Comparison of ENCODE assay signal across 14 cellular contexts in the genomic region with DNA sequence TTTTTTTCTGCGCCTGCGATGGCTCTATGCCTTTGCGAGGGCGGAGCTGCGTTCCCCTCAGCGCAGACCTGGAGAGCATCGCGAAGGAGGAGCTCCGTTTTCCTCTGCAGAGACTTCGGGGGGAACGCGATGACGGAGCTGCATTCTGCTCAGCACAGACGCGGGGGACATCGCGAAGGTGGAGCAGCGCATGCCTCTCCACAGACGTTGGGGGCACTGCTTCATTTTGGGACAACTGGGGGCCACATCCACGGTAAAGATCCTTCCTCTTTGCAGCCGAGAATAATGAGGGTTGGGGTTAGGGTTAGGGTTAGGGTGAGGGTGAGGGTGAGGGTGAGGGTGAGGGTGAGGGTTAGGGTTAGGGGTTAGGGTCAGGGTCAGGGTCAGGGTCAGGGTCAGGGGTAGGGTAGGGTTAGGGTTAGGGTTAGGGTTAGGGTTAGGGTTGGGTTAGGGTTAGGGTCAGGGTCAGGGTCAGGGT. TPM values are rescaled to one million over a fixed set of nuclear protein-coding genes. Genes with fewer than 3 reads are reported as not detected.
A peak's percentile ranks its signal among the peaks of the same experiment; 100 is the strongest.
DNase-seq lines count a peak whose midpoint lies in the region; ATAC-seq, FAIRE-seq and TF ChIP-seq lines count a peak whose summit lies in the region.
"Not testable (repeated sequence)": the region's sequence is repeated elsewhere in the genome, so short reads cannot be mapped to it uniquely, and the experiment has no call there.
"Had no signal": no experiment of that assay in that cellular context is flagged by ENCODE, and none has a peak within 500 bp of the region (broad histone marks: within the 10 kb centered on the region; RNA-seq: fewer than 3 reads in every experiment).

No MANE protein-coding gene starts in this region.

- H3K4me2 ChIP-seq in astrocyte (ENCODE audit: low read length), result not testable (repeated sequence)

- not testable (repeated sequence) for H3K27ac Mint-ChIP-seq in astrocyte (ENCODE audit: unreplicated experiment); osteocyte (ENCODE audit: unreplicated experiment); stimulated activated naive CD8-positive, alpha-beta T cell treated with anti-CD3 and anti-CD28 coated beads, Interleukin-15, amount 100 ng/mL, for 72 hours

- TF ChIP-seq EP300 in gastroesophageal sphincter (IDR thresholded peaks at IDR 0.05), result not testable (repeated sequence)

- H3K79me2 ChIP-seq in astrocyte (ENCODE audit: insufficient read depth, low read length), result not testable (repeated sequence)

- H3K27ac ChIP-seq in HEK293 (ENCODE audit: extremely low read depth, low read depth, low read length); astrocyte (ENCODE audit: low read depth, low read length); gastroesophageal sphincter: not testable (repeated sequence)

- not testable (repeated sequence) for FAIRE-seq in astrocyte (lab: Jason Lieb, UNC)

- not testable (repeated sequence) for H3K4me3 Mint-ChIP-seq in astrocyte (ENCODE audit: unreplicated experiment); osteocyte (ENCODE audit: unreplicated experiment); stimulated activated naive CD8-positive, alpha-beta T cell treated with anti-CD3 and anti-CD28 coated beads, Interleukin-15, amount 100 ng/mL, for 72 hours

- H3K27me3 ChIP-seq in astrocyte (ENCODE audit: insufficient read depth, low read length); gastroesophageal sphincter: not testable (repeated sequence)

- H3K9ac ChIP-seq in astrocyte (ENCODE audit: low read length), result not testable (repeated sequence)

- 73% methylated on average over 11 of the region's 21 CpGs; no CpG with 5 or more reads in 1 of the 2 donors for WGBS in gastroesophageal sphincter (ENCODE audit: low coverage in 1 of 2), 2 donors

- not testable (repeated sequence) for H3K4me1 ChIP-seq in HEK293 (ENCODE audit: control insufficient read depth, insufficient read depth, low read length); astrocyte (ENCODE audit: insufficient read depth, low read length); gastroesophageal sphincter

- POLR2A ChIA-PET in HEK293 (lab: Yijun Ruan, JAX), result not testable (repeated sequence)

- not testable (repeated sequence) for H2AFZ ChIP-seq in astrocyte (ENCODE audit: low read depth, low read length)

- CTCF ChIA-PET in HEK293 (lab: Yijun Ruan, JAX), result not testable (repeated sequence)

- not testable (repeated sequence) for TF ChIP-seq POLR2A in gastroesophageal sphincter (IDR thresholded peaks at IDR 0.05)

- H3K9me3 ChIP-seq in HEK293 (ENCODE audit: control insufficient read depth, insufficient read depth, low read depth, low read length); astrocyte (ENCODE audit: insufficient read depth, low read depth, low read length); gastroesophageal sphincter: not testable (repeated sequence)

- TF ChIP-seq CTCF in HEK293 (tag by site-specific recombination; IDR thresholded peaks at IDR 0.05); astrocyte (IDR thresholded peaks at IDR 0.05; ENCODE audit: insufficient read depth, low read depth, low read length); gastroesophageal sphincter (IDR thresholded peaks at IDR 0.05); osteocyte (IDR thresholded peaks at IDR 0.05): not testable (repeated sequence)

- H3K4me3 ChIP-seq in HEK293 (ENCODE audit: low read depth, low read length); astrocyte (ENCODE audit: insufficient read depth, low read depth, low read length); gastroesophageal sphincter: not testable (repeated sequence)

- H3K4me1 Mint-ChIP-seq in astrocyte (ENCODE audit: low read depth, unreplicated experiment); osteocyte (ENCODE audit: unreplicated experiment); stimulated activated naive CD8-positive, alpha-beta T cell treated with anti-CD3 and anti-CD28 coated beads, Interleukin-15, amount 100 ng/mL, for 72 hours: not testable (repeated sequence)

- not testable (repeated sequence) for H3K27me3 Mint-ChIP-seq in astrocyte (ENCODE audit: low read depth, unreplicated experiment); osteocyte (ENCODE audit: unreplicated experiment); stimulated activated naive CD8-positive, alpha-beta T cell treated with anti-CD3 and anti-CD28 coated beads, Interleukin-15, amount 100 ng/mL, for 72 hours

- not testable (repeated sequence) for H3K9me3 Mint-ChIP-seq in astrocyte (ENCODE audit: unreplicated experiment); osteocyte (ENCODE audit: unreplicated experiment); stimulated activated naive CD8-positive, alpha-beta T cell treated with anti-CD3 and anti-CD28 coated beads, Interleukin-15, amount 100 ng/mL, for 72 hours

- not testable (repeated sequence) for H3K36me3 ChIP-seq in HEK293 (ENCODE audit: control insufficient read depth in 2 of 2, insufficient read depth in 1 of 2, low read length in 2 of 2); astrocyte (ENCODE audit: insufficient read depth, low read length); gastroesophageal sphincter

- DNase-seq in astrocyte (ENCODE audit: low read depth) (peak; percentile 1), left lobe of liver (ENCODE audit: low spot score) (peak; percentile 40), osteocyte (ENCODE audit: extremely low spot score, unreplicated experiment) (peak; percentile 87)
- DNase-seq in stimulated activated naive CD8-positive, alpha-beta T cell treated with anti-CD3 and anti-CD28 coated beads, Interleukin-15, amount 100 ng/mL, for 72 hours, result not testable (repeated sequence)

- not testable (repeated sequence) for H4K20me1 ChIP-seq in astrocyte (ENCODE audit: insufficient read depth, low read length)

- H3K36me3 Mint-ChIP-seq in astrocyte (ENCODE audit: low read depth, unreplicated experiment); osteocyte (ENCODE audit: unreplicated experiment): not testable (repeated sequence)

- ATAC-seq in SK-N-SH treated with all-trans-retinoic acid at 6 μM for 48 hours, result peak; percentile 66
- ATAC-seq in gastroesophageal sphincter, result peak; percentile 13
- ATAC-seq in left lobe of liver, result peak; percentile 45
- ATAC-seq in stimulated activated naive CD8-positive, alpha-beta T cell treated with anti-CD3 and anti-CD28 coated beads, Interleukin-15, amount 100 ng/mL, for 72 hours, result peak; percentile 6

TF ChIP-seq in HEK293, 187 proteins besides CTCF, POLR2A, EP300 and RAD21:
- TF ChIP-seq BCL11B (tag by site-specific recombination; IDR thresholded peaks at IDR 0.05; ENCODE audit: low read depth) (peak; percentile 74), BCL11A (tag by site-specific recombination; IDR thresholded peaks at IDR 0.05; ENCODE audit: low read depth) (peak; percentile 66)
- TF ChIP-seq, protein P1, sequence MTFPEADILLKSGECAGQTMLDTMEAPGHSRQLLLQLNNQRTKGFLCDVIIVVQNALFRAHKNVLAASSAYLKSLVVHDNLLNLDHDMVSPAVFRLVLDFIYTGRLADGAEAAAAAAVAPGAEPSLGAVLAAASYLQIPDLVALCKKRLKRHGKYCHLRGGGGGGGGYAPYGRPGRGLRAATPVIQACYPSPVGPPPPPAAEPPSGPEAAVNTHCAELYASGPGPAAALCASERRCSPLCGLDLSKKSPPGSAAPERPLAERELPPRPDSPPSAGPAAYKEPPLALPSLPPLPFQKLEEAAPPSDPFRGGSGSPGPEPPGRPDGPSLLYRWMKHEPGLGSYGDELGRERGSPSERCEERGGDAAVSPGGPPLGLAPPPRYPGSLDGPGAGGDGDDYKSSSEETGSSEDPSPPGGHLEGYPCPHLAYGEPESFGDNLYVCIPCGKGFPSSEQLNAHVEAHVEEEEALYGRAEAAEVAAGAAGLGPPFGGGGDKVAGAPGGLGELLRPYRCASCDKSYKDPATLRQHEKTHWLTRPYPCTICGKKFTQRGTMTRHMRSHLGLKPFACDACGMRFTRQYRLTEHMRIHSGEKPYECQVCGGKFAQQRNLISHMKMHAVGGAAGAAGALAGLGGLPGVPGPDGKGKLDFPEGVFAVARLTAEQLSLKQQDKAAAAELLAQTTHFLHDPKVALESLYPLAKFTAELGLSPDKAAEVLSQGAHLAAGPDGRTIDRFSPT (tag by site-specific recombination; IDR thresholded peaks at IDR 0.05), result peak; percentile 30; the same call in 1 of the 2 replicates

RNA-seq across cellular contexts. Expression of a gene that starts 51.4 kb away (rescaled TPM):
- total RNA-seq in astrocyte (not detected in 2 replicates), gastroesophageal sphincter (not detected), left lobe of liver (not detected), osteocyte (not detected in 2 replicates)
- total RNA-seq: bronchial epithelial cell, fibroblast of lung, lung microvascular endothelial cell, MCF 10A, neural crest cell, smooth muscle cell, urinary bladder had no signal

RNA-seq across cellular contexts. Expression of a gene that starts 57.9 kb away (rescaled TPM):
- total RNA-seq in astrocyte (not detected in 2 replicates), gastroesophageal sphincter (not detected), left lobe of liver (not detected), osteocyte (not detected in 2 replicates)
- total RNA-seq: bronchial epithelial cell, fibroblast of lung, lung microvascular endothelial cell, MCF 10A, neural crest cell, smooth muscle cell, urinary bladder had no signal

Comparison
In these comparisons a context has a peak if more than half of its experiments do, and no peak if none do; other contexts are left out.
1. ATAC-seq: peak in every context shown above with its lines; median percentile 66 in SK-N-SH treated with all-trans-retinoic acid at 6 μM for 48 hours; 45 in left lobe of liver; 13 in gastroesophageal sphincter; 6 in stimulated activated naive CD8-positive, alpha-beta T cell treated with anti-CD3 and anti-CD28 coated beads, Interleukin-15, amount 100 ng/mL, for 72 hours.